1 cellular context compared by ENCODE assay signal in the genomic region with DNA sequence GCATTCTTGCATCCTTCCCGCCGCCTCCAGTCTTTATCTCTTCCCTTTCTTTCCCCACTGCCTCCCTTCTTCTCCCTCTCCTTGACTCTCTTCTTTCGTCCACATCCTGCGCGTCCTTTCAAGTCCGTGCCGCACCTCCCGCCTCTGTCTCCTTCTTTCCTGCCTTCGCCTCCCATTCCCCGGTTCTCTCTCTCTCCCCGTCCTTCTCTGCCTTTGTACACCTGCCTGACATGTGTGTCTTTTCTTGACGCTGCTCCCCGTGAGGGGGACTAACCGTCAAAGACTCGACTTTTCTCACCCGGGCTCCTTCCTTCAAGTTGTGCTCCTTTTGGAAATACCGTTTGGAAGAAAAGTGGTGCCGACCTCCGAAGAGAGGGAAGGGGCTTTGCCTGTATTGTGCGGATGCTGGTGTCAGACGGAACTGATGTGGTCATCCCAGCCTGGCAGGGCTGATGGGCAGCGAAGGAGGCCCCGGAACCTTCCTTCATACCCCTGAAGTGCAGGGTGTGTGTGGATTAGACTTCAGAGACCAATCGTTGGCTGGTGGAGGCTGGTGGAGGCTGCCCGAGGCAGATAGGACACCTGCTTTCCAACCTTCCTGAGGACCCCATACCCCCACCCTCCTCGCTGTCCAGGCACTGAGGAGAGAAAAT.
TF ChIP-seq lines count a peak whose summit lies in the region.

No MANE protein-coding gene starts in this region.

TF ChIP-seq in HepG2, 621 proteins besides CTCF, POLR2A, EP300 and RAD21 (continued from another document and continues in another):
- TF ChIP-seq, protein P1, sequence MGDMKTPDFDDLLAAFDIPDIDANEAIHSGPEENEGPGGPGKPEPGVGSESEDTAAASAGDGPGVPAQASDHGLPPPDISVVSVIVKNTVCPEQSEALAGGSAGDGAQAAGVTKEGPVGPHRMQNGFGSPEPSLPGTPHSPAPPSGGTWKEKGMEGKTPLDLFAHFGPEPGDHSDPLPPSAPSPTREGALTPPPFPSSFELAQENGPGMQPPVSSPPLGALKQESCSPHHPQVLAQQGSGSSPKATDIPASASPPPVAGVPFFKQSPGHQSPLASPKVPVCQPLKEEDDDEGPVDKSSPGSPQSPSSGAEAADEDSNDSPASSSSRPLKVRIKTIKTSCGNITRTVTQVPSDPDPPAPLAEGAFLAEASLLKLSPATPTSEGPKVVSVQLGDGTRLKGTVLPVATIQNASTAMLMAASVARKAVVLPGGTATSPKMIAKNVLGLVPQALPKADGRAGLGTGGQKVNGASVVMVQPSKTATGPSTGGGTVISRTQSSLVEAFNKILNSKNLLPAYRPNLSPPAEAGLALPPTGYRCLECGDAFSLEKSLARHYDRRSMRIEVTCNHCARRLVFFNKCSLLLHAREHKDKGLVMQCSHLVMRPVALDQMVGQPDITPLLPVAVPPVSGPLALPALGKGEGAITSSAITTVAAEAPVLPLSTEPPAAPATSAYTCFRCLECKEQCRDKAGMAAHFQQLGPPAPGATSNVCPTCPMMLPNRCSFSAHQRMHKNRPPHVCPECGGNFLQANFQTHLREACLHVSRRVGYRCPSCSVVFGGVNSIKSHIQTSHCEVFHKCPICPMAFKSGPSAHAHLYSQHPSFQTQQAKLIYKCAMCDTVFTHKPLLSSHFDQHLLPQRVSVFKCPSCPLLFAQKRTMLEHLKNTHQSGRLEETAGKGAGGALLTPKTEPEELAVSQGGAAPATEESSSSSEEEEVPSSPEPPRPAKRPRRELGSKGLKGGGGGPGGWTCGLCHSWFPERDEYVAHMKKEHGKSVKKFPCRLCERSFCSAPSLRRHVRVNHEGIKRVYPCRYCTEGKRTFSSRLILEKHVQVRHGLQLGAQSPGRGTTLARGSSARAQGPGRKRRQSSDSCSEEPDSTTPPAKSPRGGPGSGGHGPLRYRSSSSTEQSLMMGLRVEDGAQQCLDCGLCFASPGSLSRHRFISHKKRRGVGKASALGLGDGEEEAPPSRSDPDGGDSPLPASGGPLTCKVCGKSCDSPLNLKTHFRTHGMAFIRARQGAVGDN (CRISPR knock-in tag; IDR thresholded peaks at IDR 0.05), result peak; percentile 17
- TF ChIP-seq TMF1 (CRISPR knock-in tag; IDR thresholded peaks at IDR 0.05; ENCODE audit: low read depth) (no peak), ZNF790 (CRISPR knock-in tag; IDR thresholded peaks at IDR 0.05; ENCODE audit: borderline replicate concordance) (0 out of 2 replicates have a peak, but pooled peaks have one; percentile 34), GATAD2A (CRISPR knock-in tag; IDR thresholded peaks at IDR 0.05) (no peak), MIXL1 (CRISPR knock-in tag; IDR thresholded peaks at IDR 0.05) (no peak), CHD4 (IDR thresholded peaks at IDR 0.05; ENCODE audit: borderline replicate concordance, low read length) (no peak), ETV6 (CRISPR knock-in tag; conservative IDR thresholded peaks at IDR 0.05) (no peak), FIP1L1 (IDR thresholded peaks at IDR 0.05; ENCODE audit: borderline replicate concordance, insufficient read depth, low read depth, low read length) (no peak), POLR2AphosphoS2 (IDR thresholded peaks at IDR 0.05; ENCODE audit: low read depth, low read length) (no peak), TARDBP (CRISPR knock-in tag; IDR thresholded peaks at IDR 0.05) (no peak), ZNF274 (CRISPR knock-in tag; IDR thresholded peaks at IDR 0.05) (0 out of 2 replicates have a peak, but pooled peaks have one; percentile 20), ZNF547 (CRISPR knock-in tag; IDR thresholded peaks at IDR 0.05) (0 out of 2 replicates have a peak, but pooled peaks have one; percentile 20), REPIN1 (CRISPR knock-in tag; IDR thresholded peaks at IDR 0.05; ENCODE audit: borderline replicate concordance, low read depth) (no peak), ZNF260 (CRISPR knock-in tag; IDR thresholded peaks at IDR 0.05; ENCODE audit: borderline replicate concordance, low read depth) (no peak), ZNF644 (CRISPR knock-in tag; IDR thresholded peaks at IDR 0.05; ENCODE audit: low read depth) (no peak), NPAS2 (CRISPR knock-in tag; IDR thresholded peaks at IDR 0.05; ENCODE audit: borderline replicate concordance) (no peak), ZNF124 (CRISPR knock-in tag; IDR thresholded peaks at IDR 0.05) (no peak), MIER2 (CRISPR knock-in tag; IDR thresholded peaks at IDR 0.05) (no peak), ADNP (CRISPR knock-in tag; IDR thresholded peaks at IDR 0.05) (no peak), ZNF605 (CRISPR knock-in tag; IDR thresholded peaks at IDR 0.05) (0 out of 2 replicates have a peak, but pooled peaks have one; percentile 25), SIX4 (CRISPR knock-in tag; IDR thresholded peaks at IDR 0.05) (no peak), BRD4 (CRISPR knock-in tag; IDR thresholded peaks at IDR 0.05) (no peak), FLYWCH1 (CRISPR knock-in tag; IDR thresholded peaks at IDR 0.05) (peak; percentile 56; the same call in 1 of the 2 replicates), SALL1 (CRISPR knock-in tag; IDR thresholded peaks at IDR 0.05) (peak; percentile 24; the same call in 1 of the 2 replicates)
- TF ChIP-seq, protein P2, sequence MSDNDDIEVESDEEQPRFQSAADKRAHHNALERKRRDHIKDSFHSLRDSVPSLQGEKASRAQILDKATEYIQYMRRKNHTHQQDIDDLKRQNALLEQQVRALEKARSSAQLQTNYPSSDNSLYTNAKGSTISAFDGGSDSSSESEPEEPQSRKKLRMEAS (IDR thresholded peaks at IDR 0.05), result peak; percentile 27; the same call in 1 of the 2 replicates
- TF ChIP-seq, protein P3, sequence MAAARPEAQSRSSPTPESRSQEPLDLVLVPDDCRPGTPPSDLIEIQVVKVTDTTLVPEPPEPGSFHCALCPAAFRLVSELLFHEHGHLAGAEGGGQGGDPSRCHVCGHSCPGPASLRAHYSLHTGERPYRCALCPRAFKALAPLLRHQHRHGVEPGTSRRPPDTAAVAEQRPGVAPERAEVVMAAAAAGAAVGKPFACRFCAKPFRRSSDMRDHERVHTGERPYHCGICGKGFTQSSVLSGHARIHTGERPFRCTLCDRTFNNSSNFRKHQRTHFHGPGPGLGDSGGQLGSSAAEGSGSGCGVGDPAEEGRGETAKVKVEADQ (CRISPR knock-in tag; IDR thresholded peaks at IDR 0.05; ENCODE audit: borderline replicate concordance), result no peak
- TF ChIP-seq, protein P4, sequence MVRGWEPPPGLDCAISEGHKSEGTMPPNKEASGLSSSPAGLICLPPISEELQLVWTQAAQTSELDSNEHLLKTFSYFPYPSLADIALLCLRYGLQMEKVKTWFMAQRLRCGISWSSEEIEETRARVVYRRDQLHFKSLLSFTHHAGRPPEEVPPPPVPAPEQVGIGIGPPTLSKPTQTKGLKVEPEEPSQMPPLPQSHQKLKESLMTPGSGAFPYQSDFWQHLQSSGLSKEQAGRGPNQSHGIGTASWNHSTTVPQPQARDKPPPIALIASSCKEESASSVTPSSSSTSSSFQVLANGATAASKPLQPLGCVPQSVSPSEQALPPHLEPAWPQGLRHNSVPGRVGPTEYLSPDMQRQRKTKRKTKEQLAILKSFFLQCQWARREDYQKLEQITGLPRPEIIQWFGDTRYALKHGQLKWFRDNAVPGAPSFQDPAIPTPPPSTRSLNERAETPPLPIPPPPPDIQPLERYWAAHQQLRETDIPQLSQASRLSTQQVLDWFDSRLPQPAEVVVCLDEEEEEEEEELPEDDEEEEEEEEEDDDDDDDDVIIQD (CRISPR knock-in tag; IDR thresholded peaks at IDR 0.05; ENCODE audit: low read depth), result no peak
- TF ChIP-seq, protein P5, sequence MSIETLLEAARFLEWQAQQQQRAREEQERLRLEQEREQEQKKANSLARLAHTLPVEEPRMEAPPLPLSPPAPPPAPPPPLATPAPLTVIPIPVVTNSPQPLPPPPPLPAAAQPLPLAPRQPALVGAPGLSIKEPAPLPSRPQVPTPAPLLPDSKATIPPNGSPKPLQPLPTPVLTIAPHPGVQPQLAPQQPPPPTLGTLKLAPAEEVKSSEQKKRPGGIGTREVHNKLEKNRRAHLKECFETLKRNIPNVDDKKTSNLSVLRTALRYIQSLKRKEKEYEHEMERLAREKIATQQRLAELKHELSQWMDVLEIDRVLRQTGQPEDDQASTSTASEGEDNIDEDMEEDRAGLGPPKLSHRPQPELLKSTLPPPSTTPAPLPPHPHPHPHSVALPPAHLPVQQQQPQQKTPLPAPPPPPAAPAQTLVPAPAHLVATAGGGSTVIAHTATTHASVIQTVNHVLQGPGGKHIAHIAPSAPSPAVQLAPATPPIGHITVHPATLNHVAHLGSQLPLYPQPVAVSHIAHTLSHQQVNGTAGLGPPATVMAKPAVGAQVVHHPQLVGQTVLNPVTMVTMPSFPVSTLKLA (IDR thresholded peaks at IDR 0.05), result no peak
- TF ChIP-seq, protein P6, sequence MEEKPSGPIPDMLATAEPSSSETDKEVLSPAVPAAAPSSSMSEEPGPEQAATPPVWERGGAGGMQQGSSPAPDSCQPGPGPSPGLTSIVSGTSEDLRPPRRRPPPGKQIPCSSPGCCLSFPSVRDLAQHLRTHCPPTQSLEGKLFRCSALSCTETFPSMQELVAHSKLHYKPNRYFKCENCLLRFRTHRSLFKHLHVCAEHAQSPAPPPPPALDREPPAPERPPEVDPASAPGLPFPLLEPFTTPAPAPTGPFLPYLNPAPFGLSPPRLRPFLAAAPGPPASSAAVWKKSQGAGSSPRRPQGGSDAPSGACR (CRISPR knock-in tag; IDR thresholded peaks at IDR 0.05), result no peak
- TF ChIP-seq, protein P7, sequence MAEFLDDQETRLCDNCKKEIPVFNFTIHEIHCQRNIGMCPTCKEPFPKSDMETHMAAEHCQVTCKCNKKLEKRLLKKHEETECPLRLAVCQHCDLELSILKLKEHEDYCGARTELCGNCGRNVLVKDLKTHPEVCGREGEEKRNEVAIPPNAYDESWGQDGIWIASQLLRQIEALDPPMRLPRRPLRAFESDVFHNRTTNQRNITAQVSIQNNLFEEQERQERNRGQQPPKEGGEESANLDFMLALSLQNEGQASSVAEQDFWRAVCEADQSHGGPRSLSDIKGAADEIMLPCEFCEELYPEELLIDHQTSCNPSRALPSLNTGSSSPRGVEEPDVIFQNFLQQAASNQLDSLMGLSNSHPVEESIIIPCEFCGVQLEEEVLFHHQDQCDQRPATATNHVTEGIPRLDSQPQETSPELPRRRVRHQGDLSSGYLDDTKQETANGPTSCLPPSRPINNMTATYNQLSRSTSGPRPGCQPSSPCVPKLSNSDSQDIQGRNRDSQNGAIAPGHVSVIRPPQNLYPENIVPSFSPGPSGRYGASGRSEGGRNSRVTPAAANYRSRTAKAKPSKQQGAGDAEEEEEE (CRISPR knock-in tag; IDR thresholded peaks at IDR 0.05; ENCODE audit: borderline replicate concordance), result no peak
- TF ChIP-seq, protein P8, sequence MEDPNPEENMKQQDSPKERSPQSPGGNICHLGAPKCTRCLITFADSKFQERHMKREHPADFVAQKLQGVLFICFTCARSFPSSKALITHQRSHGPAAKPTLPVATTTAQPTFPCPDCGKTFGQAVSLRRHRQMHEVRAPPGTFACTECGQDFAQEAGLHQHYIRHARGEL (CRISPR knock-in tag; IDR thresholded peaks at IDR 0.05), result 0 out of 2 replicates have a peak, but pooled peaks have one; percentile 15
- TF ChIP-seq, protein P9, sequence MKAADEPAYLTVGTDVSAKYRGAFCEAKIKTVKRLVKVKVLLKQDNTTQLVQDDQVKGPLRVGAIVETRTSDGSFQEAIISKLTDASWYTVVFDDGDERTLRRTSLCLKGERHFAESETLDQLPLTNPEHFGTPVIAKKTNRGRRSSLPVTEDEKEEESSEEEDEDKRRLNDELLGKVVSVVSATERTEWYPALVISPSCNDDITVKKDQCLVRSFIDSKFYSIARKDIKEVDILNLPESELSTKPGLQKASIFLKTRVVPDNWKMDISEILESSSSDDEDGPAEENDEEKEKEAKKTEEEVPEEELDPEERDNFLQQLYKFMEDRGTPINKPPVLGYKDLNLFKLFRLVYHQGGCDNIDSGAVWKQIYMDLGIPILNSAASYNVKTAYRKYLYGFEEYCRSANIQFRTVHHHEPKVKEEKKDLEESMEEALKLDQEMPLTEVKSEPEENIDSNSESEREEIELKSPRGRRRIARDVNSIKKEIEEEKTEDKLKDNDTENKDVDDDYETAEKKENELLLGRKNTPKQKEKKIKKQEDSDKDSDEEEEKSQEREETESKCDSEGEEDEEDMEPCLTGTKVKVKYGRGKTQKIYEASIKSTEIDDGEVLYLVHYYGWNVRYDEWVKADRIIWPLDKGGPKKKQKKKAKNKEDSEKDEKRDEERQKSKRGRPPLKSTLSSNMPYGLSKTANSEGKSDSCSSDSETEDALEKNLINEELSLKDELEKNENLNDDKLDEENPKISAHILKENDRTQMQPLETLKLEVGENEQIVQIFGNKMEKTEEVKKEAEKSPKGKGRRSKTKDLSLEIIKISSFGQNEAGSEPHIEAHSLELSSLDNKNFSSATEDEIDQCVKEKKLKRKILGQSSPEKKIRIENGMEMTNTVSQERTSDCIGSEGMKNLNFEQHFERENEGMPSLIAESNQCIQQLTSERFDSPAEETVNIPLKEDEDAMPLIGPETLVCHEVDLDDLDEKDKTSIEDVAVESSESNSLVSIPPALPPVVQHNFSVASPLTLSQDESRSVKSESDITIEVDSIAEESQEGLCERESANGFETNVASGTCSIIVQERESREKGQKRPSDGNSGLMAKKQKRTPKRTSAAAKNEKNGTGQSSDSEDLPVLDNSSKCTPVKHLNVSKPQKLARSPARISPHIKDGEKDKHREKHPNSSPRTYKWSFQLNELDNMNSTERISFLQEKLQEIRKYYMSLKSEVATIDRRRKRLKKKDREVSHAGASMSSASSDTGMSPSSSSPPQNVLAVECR (CRISPR knock-in tag; IDR thresholded peaks at IDR 0.05; ENCODE audit: borderline replicate concordance), result no peak
- TF ChIP-seq, protein P10, sequence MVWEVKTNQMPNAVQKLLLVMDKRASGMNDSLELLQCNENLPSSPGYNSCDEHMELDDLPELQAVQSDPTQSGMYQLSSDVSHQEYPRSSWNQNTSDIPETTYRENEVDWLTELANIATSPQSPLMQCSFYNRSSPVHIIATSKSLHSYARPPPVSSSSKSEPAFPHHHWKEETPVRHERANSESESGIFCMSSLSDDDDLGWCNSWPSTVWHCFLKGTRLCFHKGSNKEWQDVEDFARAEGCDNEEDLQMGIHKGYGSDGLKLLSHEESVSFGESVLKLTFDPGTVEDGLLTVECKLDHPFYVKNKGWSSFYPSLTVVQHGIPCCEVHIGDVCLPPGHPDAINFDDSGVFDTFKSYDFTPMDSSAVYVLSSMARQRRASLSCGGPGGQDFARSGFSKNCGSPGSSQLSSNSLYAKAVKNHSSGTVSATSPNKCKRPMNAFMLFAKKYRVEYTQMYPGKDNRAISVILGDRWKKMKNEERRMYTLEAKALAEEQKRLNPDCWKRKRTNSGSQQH (CRISPR knock-in tag; IDR thresholded peaks at IDR 0.05; ENCODE audit: low read depth), result no peak
- TF ChIP-seq, protein P11, sequence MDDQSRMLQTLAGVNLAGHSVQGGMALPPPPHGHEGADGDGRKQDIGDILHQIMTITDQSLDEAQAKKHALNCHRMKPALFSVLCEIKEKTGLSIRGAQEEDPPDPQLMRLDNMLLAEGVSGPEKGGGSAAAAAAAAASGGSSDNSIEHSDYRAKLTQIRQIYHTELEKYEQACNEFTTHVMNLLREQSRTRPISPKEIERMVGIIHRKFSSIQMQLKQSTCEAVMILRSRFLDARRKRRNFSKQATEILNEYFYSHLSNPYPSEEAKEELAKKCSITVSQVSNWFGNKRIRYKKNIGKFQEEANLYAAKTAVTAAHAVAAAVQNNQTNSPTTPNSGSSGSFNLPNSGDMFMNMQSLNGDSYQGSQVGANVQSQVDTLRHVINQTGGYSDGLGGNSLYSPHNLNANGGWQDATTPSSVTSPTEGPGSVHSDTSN (CRISPR knock-in tag; IDR thresholded peaks at IDR 0.05; ENCODE audit: borderline replicate concordance), result no peak
